ENCODE assay signal across 8 cellular contexts in genomic region chr11:66957971-66958231, GRCh38. TPM values are rescaled to one million over a fixed set of nuclear protein-coding genes. Genes with fewer than 3 reads are reported as not detected.
A peak's percentile ranks its signal among the peaks of the same experiment; 100 is the strongest.
DNase-seq lines count a peak whose midpoint lies in the region; ATAC-seq and TF ChIP-seq lines count a peak whose summit lies in the region.

No MANE protein-coding gene starts in this region.

- no peak for DNase-seq in T-helper 2 cell treated with Interferon-gamma antibody and Interleukin-4, amounts not matched to agents 5 μg/mL and 100 μg/mL, for 36 hours (ENCODE audit: low spot score)
- DNase-seq in T-helper 2 cell (no peak), uterus (no peak), NCI-H2029 (lab: John Stamatoyannopoulos, UW) (no peak), erythroblast (lab: John Stamatoyannopoulos, UW) (no peak)
- no peak for DNase-seq in central memory CD8-positive, alpha-beta T cell (ENCODE audit: low spot score in 2 of 2)

- H3K36me3 Mint-ChIP-seq in T-helper 2 cell treated with Interferon-gamma antibody and Interleukin-4, amounts not matched to agents 5 μg/mL and 100 μg/mL, for 36 hours (ENCODE audit: low read depth) = no peaks in the 10 kb centered on the region
- H3K36me3 Mint-ChIP-seq in central memory CD8-positive, alpha-beta T cell (ENCODE audit: insufficient read depth) = peaks cover 2% of the 10 kb centered on the region

- H3K27me3 Mint-ChIP-seq in T-helper 2 cell treated with Interferon-gamma antibody and Interleukin-4, amounts not matched to agents 5 μg/mL and 100 μg/mL, for 36 hours (ENCODE audit: low read depth) = no peaks in the 10 kb centered on the region
- H3K27me3 Mint-ChIP-seq in central memory CD8-positive, alpha-beta T cell = no peaks in the 10 kb centered on the region

- no peaks in the 10 kb centered on the region for H3K9me3 ChIP-seq in mesodermal cell (ENCODE audit: control insufficient read depth, low read length)
- H3K9me3 ChIP-seq in uterus = no peaks in the 10 kb centered on the region

- ATAC-seq in central memory CD8-positive, alpha-beta T cell (replicated peaks; ENCODE audit: extremely low read depth, poor library complexity, severe bottlenecking) = peak; percentile 30

- no peaks in the 10 kb centered on the region for H3K36me3 ChIP-seq in mesodermal cell (ENCODE audit: control insufficient read depth, insufficient read depth, low read length)
- no peaks in the 10 kb centered on the region for H3K36me3 ChIP-seq in uterus

- peak overlapping the region; percentile 85 for H3K4me3 Mint-ChIP-seq in T-helper 2 cell treated with Interferon-gamma antibody and Interleukin-4, amounts not matched to agents 5 μg/mL and 100 μg/mL, for 36 hours
- peak overlapping the region; percentile 83 for H3K4me3 Mint-ChIP-seq in central memory CD8-positive, alpha-beta T cell

- intact Hi-C loops in uterus (cut with DNase I; ENCODE audit: low total_unique reads) = no loop called here

- peak overlapping the region; percentile 93 for H3K27ac Mint-ChIP-seq in T-helper 2 cell treated with Interferon-gamma antibody and Interleukin-4, amounts not matched to agents 5 μg/mL and 100 μg/mL, for 36 hours
- peak overlapping the region; percentile 82 for H3K27ac Mint-ChIP-seq in central memory CD8-positive, alpha-beta T cell (ENCODE audit: low read depth)

- TF ChIP-seq EP300 in Ishikawa (IDR thresholded peaks at IDR 0.05; ENCODE audit: borderline replicate concordance) = no peak

- no peak for TF ChIP-seq CTCF in uterus (IDR thresholded peaks at IDR 0.05)

- 0 to 2% methylated on average over 19 to 22 of the region's 40 CpGs for WGBS in mesodermal cell (ENCODE audit: insufficient coverage in 2 of 2), 2 experiments

- no peak for TF ChIP-seq RAD21 in Ishikawa (IDR thresholded peaks at IDR 0.05; ENCODE audit: low read depth)

- H3K4me1 ChIP-seq in mesodermal cell (ENCODE audit: control insufficient read depth, insufficient read depth, low read length, poor library complexity, severe bottlenecking) = peaks cover 9% of the 10 kb centered on the region
- H3K4me1 ChIP-seq in uterus = peaks cover 0 to 7% of the 10 kb centered on the region in 2 donors

- H3K4me3 ChIP-seq in mesodermal cell (ENCODE audit: extremely low read depth, insufficient read depth, low read length, poor library complexity, severe bottlenecking) (peak overlapping the region; percentile 56), uterus (peak overlapping the region; percentile 50 to 84)

- H3K9me3 Mint-ChIP-seq in T-helper 2 cell treated with Interferon-gamma antibody and Interleukin-4, amounts not matched to agents 5 μg/mL and 100 μg/mL, for 36 hours = no peaks in the 10 kb centered on the region
- H3K9me3 Mint-ChIP-seq in central memory CD8-positive, alpha-beta T cell = no peaks in the 10 kb centered on the region

- H3K4me1 Mint-ChIP-seq in T-helper 2 cell treated with Interferon-gamma antibody and Interleukin-4, amounts not matched to agents 5 μg/mL and 100 μg/mL, for 36 hours (ENCODE audit: low read depth) = peaks cover 17% of the 10 kb centered on the region
- peaks cover 16% of the 10 kb centered on the region for H3K4me1 Mint-ChIP-seq in central memory CD8-positive, alpha-beta T cell

- H3K27ac ChIP-seq in mesodermal cell (ENCODE audit: low read depth, low read length, severe bottlenecking) (peak overlapping the region; percentile 86), uterus (peak overlapping the region; percentile 59 to 82)

- no peak for TF ChIP-seq POLR2A in uterus (IDR thresholded peaks at IDR 0.05)
- no peak for TF ChIP-seq POLR2A in erythroblast (IDR thresholded peaks at IDR 0.05; ENCODE audit: low read length)

- no peaks in the 10 kb centered on the region for H3K27me3 ChIP-seq in uterus

TF ChIP-seq in Ishikawa, 13 proteins besides CTCF, POLR2A, EP300 and RAD21:
- TF ChIP-seq TEAD4 (IDR thresholded peaks at IDR 0.05) = no peak
- TF ChIP-seq ZBTB7A (IDR thresholded peaks at IDR 0.05; ENCODE audit: low read depth) = peak; percentile 69; the same call in 1 of the 2 replicates

RNA-seq across cellular contexts. Expression of gene PC, which starts 0.3 kb away (rescaled TPM):
- 10.3 TPM for polyA plus RNA-seq in mesodermal cell (2013, experiment 1 of 2)
- polyA plus RNA-seq in mesodermal cell (2013, experiment 2 of 2) = 11.5 TPM
- 10 to 100 TPM in 1 of 4 donors, 1 to 10 TPM in 3; 7.1 to 13.8 (median 8.1) TPM for total RNA-seq in uterus

RNA-seq across cellular contexts. Expression of gene C11orf86, which starts 17.2 kb away (rescaled TPM):
- not detected for polyA plus RNA-seq in mesodermal cell (2013, experiment 1 of 2)
- not detected for polyA plus RNA-seq in mesodermal cell (2013, experiment 2 of 2)
- not detected for total RNA-seq in uterus
